Comparison of ENCODE assay signal across 8 cellular contexts in genomic region chr1:181676269-181676668, GRCh38.
DNase-seq lines count a peak whose midpoint lies in the region; ATAC-seq and TF ChIP-seq lines count a peak whose summit lies in the region.

No MANE protein-coding gene starts in this region.

- DNase-seq in A172 (ENCODE audit: low spot score) (peak; percentile 5), GM10248 (ENCODE audit: extremely low spot score) (peak; percentile 71), HPDE6-E6E7 (ENCODE audit: extremely low spot score) (peak; percentile 54), Peyer's patch (peak in 1 of 3 donors; percentile 54), hypothalamus (lab: John Stamatoyannopoulos, UW) (peak in 26 of 51 donors; percentile 2 to 84 (median 27)), NCI-H2029 (lab: John Stamatoyannopoulos, UW) (no peak)
- DNase-seq in activated CD8-positive, alpha-beta memory T cell treated with anti-CD3 and anti-CD28 coated beads, Interleukin-2, amount 50 U/mL, for 48 hours = no peak

- no peaks in the 10 kb centered on the region for H3K9me3 ChIP-seq in Peyer's patch

- H3K27me3 ChIP-seq in Peyer's patch = no peaks in the 10 kb centered on the region

- ATAC-seq in GM21381 (IDR thresholded peaks at IDR 0.05; ENCODE audit: unreplicated experiment) = no peak

- no peak for TF ChIP-seq POLR2A in Peyer's patch (IDR thresholded peaks at IDR 0.05)

- H3K4me1 ChIP-seq in Peyer's patch = no peaks in the 10 kb centered on the region

- no peak overlapping the region for H3K27ac ChIP-seq in Peyer's patch

- TF ChIP-seq CTCF in GM10248 (IDR thresholded peaks at IDR 0.05; ENCODE audit: control extremely low read depth, extremely low read depth, low read depth, missing control alignments) = peak; percentile 39
- peak in 4 of 6 experiments; percentile 29 to 52 (median 47) for TF ChIP-seq CTCF in Peyer's patch (IDR thresholded peaks at IDR 0.05)

- no peak overlapping the region for H3K4me3 ChIP-seq in Peyer's patch

- CTCF ChIA-PET in GM10248 (lab: Yijun Ruan, JAX) = interaction anchor here (0.8 to 3.6 kb wide), 15 partner anchors 10 to 260 kb away, joined by 3 to 44 read pairs (median 5); no protein-coding TSS in a partner anchor

- no peaks in the 10 kb centered on the region for H3K36me3 ChIP-seq in Peyer's patch

- POLR2A ChIA-PET in GM10248 (lab: Yijun Ruan, JAX) = no interaction called here

Comparison
In these comparisons a context has a peak if more than half of its experiments do, and no peak if none do; other contexts are left out.
1. DNase-seq: peak in A172 (single experiment), GM10248 (single experiment), HPDE6-E6E7 (single experiment) and hypothalamus (26 of 51); none in activated CD8-positive, alpha-beta memory T cell treated with anti-CD3 and anti-CD28 coated beads, Interleukin-2, amount 50 U/mL, for 48 hours (single experiment) and NCI-H2029 (single experiment).